Comparison of ENCODE assay signal across 34 cellular contexts in genomic region chr14:34407951-34408350, GRCh38.
"Had no signal": no experiment of that assay in that cellular context is flagged by ENCODE, and none has a peak within 500 bp of the region (broad histone marks: within the 10 kb centered on the region; RNA-seq: fewer than 3 reads in every experiment).

No MANE protein-coding gene starts in this region.

- DNase-seq: Karpas-422, Kasumi-1, MG63, MM.1S, MV-4-11, NCI-H1048, NCI-H1092, NCI-H1092 treated with DMSO at 0.1 percent for 48 hours, NCI-H1105, NCI-H1105 treated with DMSO at 0.1 percent for 48 hours, NCI-H1417 treated with DMSO at 0.1 percent for 48 hours, NCI-H1436, NCI-H1436 treated with DMSO at 0.1 percent for 48 hours, NCI-H146, NCI-H1694, NCI-H1694 treated with DMSO at 0.1 percent for 48 hours, NCI-H187, NCI-H187 treated with DMSO at 0.1 percent for 48 hours, NCI-H1930, NCI-H2029, NCI-H2029 treated with DMSO at 0.1 percent for 48 hours, NCI-H2081, NCI-H2081 treated with DMSO at 0.1 percent for 48 hours, NCI-H2107, NCI-H2171, NCI-H2171 treated with DMSO at 0.1 percent for 48 hours, NCI-H2227 treated with DMSO at 0.1 percent for 48 hours, NCI-H226, NCI-H345, NCI-H446, NCI-H446 treated with DMSO at 0.1 percent for 48 hours, NCI-H510A, NCI-H510A treated with DMSO at 0.1 percent for 48 hours, NCI-H524 had no signal

- H3K4me3 ChIP-seq: MG63 had no signal

- H3K27me3 ChIP-seq: MG63 had no signal

- H3K36me3 ChIP-seq: MG63 had no signal

- H3K9me3 ChIP-seq: MG63 had no signal
